In the genomic region with DNA sequence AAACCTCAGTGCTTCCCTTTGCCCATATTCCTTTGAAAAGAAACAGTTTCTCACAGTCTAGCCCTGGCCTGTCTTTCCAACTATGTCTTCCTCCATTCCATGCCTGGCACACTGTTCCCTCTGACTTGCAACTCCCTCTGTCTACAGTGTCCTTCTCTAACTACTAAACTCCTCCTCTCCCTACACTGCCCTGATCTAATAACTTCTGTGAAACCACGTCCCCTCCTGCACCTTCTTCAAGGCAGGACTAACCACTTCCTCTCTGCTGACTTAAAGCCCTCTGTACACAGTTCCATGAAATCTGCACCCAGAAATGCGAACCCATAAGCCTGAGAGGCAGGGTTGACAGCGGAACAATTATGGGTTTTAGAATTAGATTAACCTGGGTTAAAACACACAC, we compare ENCODE assay signal across 1 cellular context.
TF ChIP-seq lines count a peak whose summit lies in the region.

No MANE protein-coding gene starts in this region.

TF ChIP-seq in GM12878, 131 proteins besides CTCF, POLR2A, EP300 and RAD21 (continued from another document):
- TF ChIP-seq MEF2B (IDR thresholded peaks at IDR 0.05; ENCODE audit: partially characterized antibody, poor library complexity, severe bottlenecking) = no peak
- peak; percentile 51; the same call in 1 of the 2 replicates for TF ChIP-seq CREB1 (IDR thresholded peaks at IDR 0.05; ENCODE audit: low read depth)
- peak; percentile 90 for TF ChIP-seq SPI1 (IDR thresholded peaks at IDR 0.05; ENCODE audit: borderline replicate concordance, insufficient read depth, low read depth, low read length)
- peak in 1 of 2 experiments; percentile 42; a peak in 1 of 4 replicates for TF ChIP-seq ETV6 (conservative IDR thresholded peaks at IDR 0.05 in 1 of 2, IDR thresholded peaks at IDR 0.05 in 1 of 2; ENCODE audit: borderline replicate concordance in 1 of 2, low read depth in 1 of 2)
- TF ChIP-seq IKZF1 (conservative IDR thresholded peaks at IDR 0.05) = peak; percentile 44
- peak; percentile 97 for TF ChIP-seq HDGF (IDR thresholded peaks at IDR 0.05)
- peak; percentile 92 for TF ChIP-seq NBN (IDR thresholded peaks at IDR 0.05)
- no peak for TF ChIP-seq BACH1 (IDR thresholded peaks at IDR 0.05; ENCODE audit: borderline replicate concordance)
- TF ChIP-seq ZNF207 (IDR thresholded peaks at IDR 0.05; ENCODE audit: borderline replicate concordance) = no peak
- TF ChIP-seq ZZZ3 (IDR thresholded peaks at IDR 0.05; ENCODE audit: control insufficient read depth, insufficient read length, low read depth) = no peak
- no peak for TF ChIP-seq NFYA (IDR thresholded peaks at IDR 0.05; ENCODE audit: borderline replicate concordance, low read depth, low read length)
- TF ChIP-seq SMAD5 (IDR thresholded peaks at IDR 0.05; ENCODE audit: low read depth) = no peak
- peak; percentile 90 for TF ChIP-seq RUNX3 (IDR thresholded peaks at IDR 0.05; ENCODE audit: low read length)
- no peak for TF ChIP-seq NR2C1 (IDR thresholded peaks at IDR 0.05)
- no peak for TF ChIP-seq STAT1 (conservative IDR thresholded peaks at IDR 0.05)
- no peak for TF ChIP-seq FOXM1 (IDR thresholded peaks at IDR 0.05; ENCODE audit: low read depth, low read length)
- TF ChIP-seq CHD2 (IDR thresholded peaks at IDR 0.05; ENCODE audit: borderline replicate concordance, low read depth, low read length) = no peak
- no peak for TF ChIP-seq NR2F1 (conservative IDR thresholded peaks at IDR 0.05)
- no peak for TF ChIP-seq SIX5 (IDR thresholded peaks at IDR 0.05; ENCODE audit: low read depth, low read length, severe bottlenecking)
- peak; percentile 16; the same call in 1 of the 2 replicates for TF ChIP-seq ATF7 (IDR thresholded peaks at IDR 0.05; ENCODE audit: low read depth)
- TF ChIP-seq HDAC6 (IDR thresholded peaks at IDR 0.05; ENCODE audit: unreplicated experiment) = no peak
- TF ChIP-seq, protein P1, sequence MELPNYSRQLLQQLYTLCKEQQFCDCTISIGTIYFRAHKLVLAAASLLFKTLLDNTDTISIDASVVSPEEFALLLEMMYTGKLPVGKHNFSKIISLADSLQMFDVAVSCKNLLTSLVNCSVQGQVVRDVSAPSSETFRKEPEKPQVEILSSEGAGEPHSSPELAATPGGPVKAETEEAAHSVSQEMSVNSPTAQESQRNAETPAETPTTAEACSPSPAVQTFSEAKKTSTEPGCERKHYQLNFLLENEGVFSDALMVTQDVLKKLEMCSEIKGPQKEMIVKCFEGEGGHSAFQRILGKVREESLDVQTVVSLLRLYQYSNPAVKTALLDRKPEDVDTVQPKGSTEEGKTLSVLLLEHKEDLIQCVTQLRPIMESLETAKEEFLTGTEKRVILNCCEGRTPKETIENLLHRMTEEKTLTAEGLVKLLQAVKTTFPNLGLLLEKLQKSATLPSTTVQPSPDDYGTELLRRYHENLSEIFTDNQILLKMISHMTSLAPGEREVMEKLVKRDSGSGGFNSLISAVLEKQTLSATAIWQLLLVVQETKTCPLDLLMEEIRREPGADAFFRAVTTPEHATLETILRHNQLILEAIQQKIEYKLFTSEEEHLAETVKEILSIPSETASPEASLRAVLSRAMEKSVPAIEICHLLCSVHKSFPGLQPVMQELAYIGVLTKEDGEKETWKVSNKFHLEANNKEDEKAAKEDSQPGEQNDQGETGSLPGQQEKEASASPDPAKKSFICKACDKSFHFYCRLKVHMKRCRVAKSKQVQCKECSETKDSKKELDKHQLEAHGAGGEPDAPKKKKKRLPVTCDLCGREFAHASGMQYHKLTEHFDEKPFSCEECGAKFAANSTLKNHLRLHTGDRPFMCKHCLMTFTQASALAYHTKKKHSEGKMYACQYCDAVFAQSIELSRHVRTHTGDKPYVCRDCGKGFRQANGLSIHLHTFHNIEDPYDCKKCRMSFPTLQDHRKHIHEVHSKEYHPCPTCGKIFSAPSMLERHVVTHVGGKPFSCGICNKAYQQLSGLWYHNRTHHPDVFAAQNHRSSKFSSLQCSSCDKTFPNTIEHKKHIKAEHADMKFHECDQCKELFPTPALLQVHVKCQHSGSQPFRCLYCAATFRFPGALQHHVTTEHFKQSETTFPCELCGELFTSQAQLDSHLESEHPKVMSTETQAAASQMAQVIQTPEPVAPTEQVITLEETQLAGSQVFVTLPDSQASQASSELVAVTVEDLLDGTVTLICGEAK (IDR thresholded peaks at IDR 0.05; ENCODE audit: borderline replicate concordance) = peak; percentile 42; the same call in 1 of the 2 replicates
- TF ChIP-seq RCOR1 (conservative IDR thresholded peaks at IDR 0.05; ENCODE audit: low read depth, low read length) = no peak
- TF ChIP-seq IKZF2 (IDR thresholded peaks at IDR 0.05) = peak; percentile 70 to 84; a peak in 2 of 4 replicates
- no peak for TF ChIP-seq BMI1 (IDR thresholded peaks at IDR 0.05; ENCODE audit: borderline replicate concordance)
